Comparison of ENCODE assay signal across 25 cellular contexts in genomic region chr14:49481099-49481498, GRCh38.
"Had no signal": no experiment of that assay in that cellular context is flagged by ENCODE, and none has a peak within 500 bp of the region (broad histone marks: within the 10 kb centered on the region; RNA-seq: fewer than 3 reads in every experiment).

No MANE protein-coding gene starts in this region.

- H3K9me3 ChIP-seq: gastrocnemius medialis, mucosa of descending colon, neutrophil, pancreas, testis had no signal

- H3K4me1 ChIP-seq: gastrocnemius medialis, testis, tibial artery had no signal

- ATAC-seq: effector memory CD8-positive, alpha-beta T cell; gastrocnemius medialis; left lobe of liver; mucosa of descending colon; natural killer cell treated with Interleukin-12 subunit alpha and Interleukin-12 subunit beta and Interleukin-15 and Interleukin-18, amount 100 ng/mL, for 72 hours; pancreas; sciatic nerve; stimulated activated memory B cell treated with anti-CD40 and anti-IgM and Interleukin-4, amounts not matched to agents 10 μg/mL and 1 μg/mL and 100 μg/mL, for 72 hours; stimulated activated naive CD8-positive, alpha-beta T cell treated with anti-CD3 and anti-CD28 coated beads, Interleukin-15, Interleukin-2, amounts not matched to agents 100 U/mL and 50 U/mL, for 24 hours had no signal

- H3K36me3 ChIP-seq: gastrocnemius medialis, neutrophil, pancreas, tibial artery had no signal

- H3K36me3 Mint-ChIP-seq: mesothelial cell of epicardium; naive B cell; natural killer cell treated with Interleukin-12 subunit alpha and Interleukin-12 subunit beta and Interleukin-15 and Interleukin-18, amount 100 ng/mL, for 72 hours; stimulated activated memory B cell treated with anti-CD40 and anti-IgM and Interleukin-4, amounts not matched to agents 10 μg/mL and 1 μg/mL and 100 μg/mL, for 72 hours; type B pancreatic cell had no signal

- H3K27ac ChIP-seq: gastrocnemius medialis, neutrophil, pancreas, testis, tibial artery had no signal

- H3K4me2 ChIP-seq: smooth muscle cell had no signal

- DNase-seq: cortex of kidney; effector memory CD8-positive, alpha-beta T cell; gastrocnemius medialis; head of caudate nucleus; kidney; mesenchymal stem cell; mucosa of descending colon; naive B cell; pancreas; retina; stimulated activated CD4-positive, alpha-beta T cell treated with anti-CD3 and anti-CD28 coated beads, Interleukin-4, amount 100 ng/mL, for 4 hours; stimulated activated naive CD8-positive, alpha-beta T cell treated with anti-CD3 and anti-CD28 coated beads, Interleukin-15, Interleukin-2, amounts not matched to agents 100 U/mL and 50 U/mL, for 24 hours; substantia nigra; testis; tibial artery had no signal

- H3K27ac Mint-ChIP-seq: effector memory CD8-positive, alpha-beta T cell; mesothelial cell of epicardium; natural killer cell treated with Interleukin-12 subunit alpha and Interleukin-12 subunit beta and Interleukin-15 and Interleukin-18, amount 100 ng/mL, for 72 hours; stimulated activated memory B cell treated with anti-CD40 and anti-IgM and Interleukin-4, amounts not matched to agents 10 μg/mL and 1 μg/mL and 100 μg/mL, for 72 hours; type B pancreatic cell had no signal

- H3K4me3 Mint-ChIP-seq: effector memory CD8-positive, alpha-beta T cell; mesothelial cell of epicardium; naive B cell; natural killer cell treated with Interleukin-12 subunit alpha and Interleukin-12 subunit beta and Interleukin-15 and Interleukin-18, amount 100 ng/mL, for 72 hours; neural crest cell; stimulated activated memory B cell treated with anti-CD40 and anti-IgM and Interleukin-4, amounts not matched to agents 10 μg/mL and 1 μg/mL and 100 μg/mL, for 72 hours; type B pancreatic cell had no signal

- H3K27me3 ChIP-seq: gastrocnemius medialis, neutrophil, pancreas, testis, tibial artery had no signal

- H3K4me3 ChIP-seq: gastrocnemius medialis, lung, mucosa of descending colon, pancreas, smooth muscle cell, testis, tibial artery had no signal

- H3K9me3 Mint-ChIP-seq: effector memory CD8-positive, alpha-beta T cell; type B pancreatic cell had no signal
